10 cellular contexts compared by ENCODE assay signal in the genomic region with DNA sequence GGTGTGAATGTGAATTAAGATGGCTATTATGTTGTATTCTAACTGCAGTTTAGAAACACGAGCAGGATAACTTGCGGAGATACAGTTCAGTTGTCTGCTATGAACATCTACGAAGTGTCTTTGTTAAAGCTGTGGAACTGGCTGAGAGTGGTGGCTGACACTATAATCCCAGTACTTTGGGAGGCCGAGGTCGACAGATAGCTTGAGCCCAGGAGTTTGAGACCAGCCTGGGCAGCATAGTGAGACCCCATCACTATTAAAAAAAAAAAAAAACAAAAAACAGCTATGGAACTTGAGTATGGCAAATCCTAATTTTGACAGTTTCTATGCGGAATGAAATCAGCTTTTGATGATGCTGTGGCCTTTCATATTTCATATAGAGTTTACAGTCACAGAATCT. TPM values are rescaled to one million over a fixed set of nuclear protein-coding genes. Genes with fewer than 3 reads are reported as not detected.
A peak's percentile ranks its signal among the peaks of the same experiment; 100 is the strongest.
DNase-seq lines count a peak whose midpoint lies in the region; ATAC-seq and TF ChIP-seq lines count a peak whose summit lies in the region.
"Had no signal": no experiment of that assay in that cellular context is flagged by ENCODE, and none has a peak within 500 bp of the region (broad histone marks: within the 10 kb centered on the region; RNA-seq: fewer than 3 reads in every experiment).

No MANE protein-coding gene starts in this region.

- peak overlapping the region; percentile 94 for H3K27ac Mint-ChIP-seq in memory B cell

- H3K27me3 Mint-ChIP-seq in memory B cell, result no peaks in the 10 kb centered on the region

- H3K27me3 ChIP-seq in A673 (replicated peaks; ENCODE audit: insufficient read depth, low read depth, low read length, poor library complexity), result no peaks in the 10 kb centered on the region
- H3K27me3 ChIP-seq: pancreas, tibial nerve had no signal

- no peak for ATAC-seq in memory B cell (ENCODE audit: low read depth)

- CTCF ChIA-PET in A673 (lab: Charles Lee), result no interaction called here

- no peak for DNase-seq in A673 (ENCODE audit: low spot score)
- no peak for DNase-seq in HFF-Myc (ENCODE audit: extremely low read depth, low read depth)
- DNase-seq in astrocyte of the cerebellum (ENCODE audit: low read depth), result no peak
- no peak for DNase-seq in memory B cell (ENCODE audit: low spot score in 2 of 2)
- no peak for DNase-seq in iPS-NIHi11 (ENCODE audit: low spot score)
- DNase-seq in T1000 (lab: John Stamatoyannopoulos, UW), result no peak
- no peak for DNase-seq in COLO668 (lab: John Stamatoyannopoulos, UW; ENCODE audit: unreplicated experiment)
- no peak for DNase-seq in ureter (ENCODE audit: low spot score)
- DNase-seq: pancreas had no signal

- H3K27ac ChIP-seq in A673 (ENCODE audit: low read depth, low read length, poor library complexity, severe bottlenecking), result no peak overlapping the region
- H3K27ac ChIP-seq: pancreas had no signal

- H3K36me3 Mint-ChIP-seq in memory B cell, result peaks cover 15% of the 10 kb centered on the region

- H3K4me3 ChIP-seq in A673 (ENCODE audit: low read depth, low read length, poor library complexity, severe bottlenecking), result peak overlapping the region; percentile 79
- H3K4me3 ChIP-seq in HFF-Myc (replicated peaks; ENCODE audit: low read depth, low read length), result peak overlapping the region; percentile 96
- H3K4me3 ChIP-seq in astrocyte of the cerebellum (ENCODE audit: low read depth, low read length), result peak overlapping the region; percentile 71

- no peaks in the 10 kb centered on the region for H3K9me3 ChIP-seq in A673 (ENCODE audit: low read depth, low read length, poor library complexity, severe bottlenecking)
- H3K9me3 ChIP-seq: pancreas, tibial nerve had no signal

- intact Hi-C loops in A673 (cut with micrococcal nuclease; ENCODE audit: unreplicated experiment), result no loop called here

- no TSS peak for BruUV-seq in A673 (replicated peaks; lab: Mats Ljungman, UMichigan)

- TF ChIP-seq CTCF in A673 (conservative IDR thresholded peaks at IDR 0.05; ENCODE audit: low read depth, low read length) (no peak), HFF-Myc (IDR thresholded peaks at IDR 0.05; ENCODE audit: low read depth, low read length, missing control alignments) (no peak), astrocyte of the cerebellum (IDR thresholded peaks at IDR 0.05; ENCODE audit: low read depth, low read length, missing control alignments) (no peak)

- peak overlapping the region; percentile 94 for H3K4me3 Mint-ChIP-seq in memory B cell

- no peaks in the 10 kb centered on the region for H3K9me3 Mint-ChIP-seq in memory B cell

- H3K4me1 Mint-ChIP-seq in memory B cell, result peaks cover 31% of the 10 kb centered on the region

- H3K4me1 ChIP-seq in A673 (ENCODE audit: insufficient read depth, low read length, poor library complexity, severe bottlenecking), result peaks cover 10% of the 10 kb centered on the region

- in situ Hi-C loops in astrocyte of the cerebellum (cut with HindIII; ENCODE audit: low sequenced_read_pairs), result no loop called here

- peaks cover 36% of the 10 kb centered on the region for H3K36me3 ChIP-seq in A673 (ENCODE audit: insufficient read depth, low read length, poor library complexity, severe bottlenecking)
- H3K36me3 ChIP-seq: pancreas had no signal

- POLR2A ChIA-PET in A673 (lab: Charles Lee; ENCODE audit: low non-redundant PET), result no interaction called here

RNA-seq across cellular contexts. Expression of a gene that starts 1.7 kb away (rescaled TPM):
- total RNA-seq in A673 (2021) (28.7 and 29.0 TPM in 2 replicates), ureter (14.1 TPM)

RNA-seq across cellular contexts. Expression of a gene that starts 1.7 kb away (rescaled TPM):
- total RNA-seq in A673 (2021), result 24.4 and 25.7 TPM in 2 replicates
- 19.3 TPM for total RNA-seq in ureter
